6 cellular contexts compared by ENCODE assay signal in genomic region chr5:69416180-69416579, GRCh38. TPM values are rescaled to one million over a fixed set of nuclear protein-coding genes. Genes with fewer than 3 reads are reported as not detected.
DNase-seq lines count a peak whose midpoint lies in the region; ATAC-seq, FAIRE-seq and TF ChIP-seq lines count a peak whose summit lies in the region.

No MANE protein-coding gene starts in this region.

- no peak for TF ChIP-seq EP300 in GM12878 (IDR thresholded peaks at IDR 0.05; ENCODE audit: borderline replicate concordance in 1 of 2, control insufficient read depth in 1 of 2, low read depth in 2 of 2, low read length in 2 of 2)

- 29% methylated on average over 6 of the region's 6 CpGs for WGBS in HUES64
- 98% methylated on average over 6 of the region's 6 CpGs for WGBS in GM12878 (ENCODE audit: insufficient coverage, insufficient replicate concordance, low lambda C conversion rate, missing lambda C conversion rate)

- no peak for DNase-seq in GM12878 (ENCODE audit: low read depth, low spot score)
- DNase-seq in naive thymus-derived CD4-positive, alpha-beta T cell, result no peak
- no peak for DNase-seq in NOMO-1 treated with dmso at 0.1 percent for 144 hours (lab: John Stamatoyannopoulos, UW; ENCODE audit: unreplicated experiment)

- peak overlapping the region in 3 of 9 donors; percentile 1 to 18 (median 7) for H3K27ac Mint-ChIP-seq in naive thymus-derived CD4-positive, alpha-beta T cell
- no peak overlapping the region for H3K27ac Mint-ChIP-seq in stimulated activated memory B cell treated with anti-CD40 and anti-IgM and Interleukin-4, amounts not matched to agents 10 μg/mL and 1 μg/mL and 100 μg/mL, for 72 hours

- FAIRE-seq in GM12878 (lab: Jason Lieb, UNC), result no peak

- no peak for TF ChIP-seq RAD21 in GM12878 (IDR thresholded peaks at IDR 0.05; ENCODE audit: insufficient read depth, low read depth, low read length)

- peaks cover 0 to 2% (median 0%) of the 10 kb centered on the region in 11 donors for H3K9me3 Mint-ChIP-seq in naive thymus-derived CD4-positive, alpha-beta T cell
- no peaks in the 10 kb centered on the region for H3K9me3 Mint-ChIP-seq in stimulated activated memory B cell treated with anti-CD40 and anti-IgM and Interleukin-4, amounts not matched to agents 10 μg/mL and 1 μg/mL and 100 μg/mL, for 72 hours

- ATAC-seq in GM12878, result no peak
- no peak for ATAC-seq in naive thymus-derived CD4-positive, alpha-beta T cell
- no peak for ATAC-seq in stimulated activated memory B cell treated with anti-CD40 and anti-IgM and Interleukin-4, amounts not matched to agents 10 μg/mL and 1 μg/mL and 100 μg/mL, for 72 hours
- ATAC-seq in GM18909 (IDR thresholded peaks at IDR 0.05; ENCODE audit: poor library complexity, unreplicated experiment), result no peak

- H2AFZ ChIP-seq in GM12878 (ENCODE audit: control insufficient read depth, low read depth, low read length), result no peak overlapping the region

- H3K4me3 ChIP-seq in HUES64 (ENCODE audit: low read length) (peak overlapping the region; percentile 91), GM12878 (peak overlapping the region; percentile 75; the same call in 1 of the 2 replicates)
- H3K4me3 ChIP-seq in naive thymus-derived CD4-positive, alpha-beta T cell (ENCODE audit: low read length), result no peak overlapping the region

- H3K27me3 ChIP-seq in HUES64 (ENCODE audit: insufficient read depth, low read length) (peaks cover 9% of the 10 kb centered on the region; the same call in 1 of the 2 replicates), GM12878 (replicated peaks in 1 of 2; ENCODE audit: control insufficient read depth in 2 of 2, insufficient read depth in 2 of 2, low read length in 1 of 2) (no peaks in the 10 kb centered on the region)
- H3K27me3 ChIP-seq in naive thymus-derived CD4-positive, alpha-beta T cell (ENCODE audit: control insufficient read depth in 2 of 2, insufficient read depth in 2 of 2, low read length in 2 of 2), result no peaks in the 10 kb centered on the region

- H3K36me3 Mint-ChIP-seq in naive thymus-derived CD4-positive, alpha-beta T cell, result peaks cover 3 to 22% (median 11%) of the 10 kb centered on the region in 5 donors
- peaks cover 27% of the 10 kb centered on the region for H3K36me3 Mint-ChIP-seq in stimulated activated memory B cell treated with anti-CD40 and anti-IgM and Interleukin-4, amounts not matched to agents 10 μg/mL and 1 μg/mL and 100 μg/mL, for 72 hours

- H3K4me3 Mint-ChIP-seq in naive thymus-derived CD4-positive, alpha-beta T cell, result peak overlapping the region; percentile 4 to 79 (median 66)
- no peak overlapping the region for H3K4me3 Mint-ChIP-seq in stimulated activated memory B cell treated with anti-CD40 and anti-IgM and Interleukin-4, amounts not matched to agents 10 μg/mL and 1 μg/mL and 100 μg/mL, for 72 hours

- no peak for TF ChIP-seq POLR2A in GM12878 (IDR thresholded peaks at IDR 0.05; ENCODE audit: low read depth, low read length)

- H3K4me2 ChIP-seq in GM12878 (ENCODE audit: control insufficient read depth, insufficient read depth), result peak overlapping the region; percentile 70; the same call in 1 of the 2 replicates

- CTCF ChIA-PET in GM12878 (lab: Yijun Ruan, JAX), result no interaction called here
- CTCF ChIA-PET in naive thymus-derived CD4-positive, alpha-beta T cell (lab: Charles Lee), result no interaction called here

- H3K9ac ChIP-seq in HUES64 (ENCODE audit: low read depth, low read length), result peak overlapping the region; percentile 92
- H3K9ac ChIP-seq in GM12878 (ENCODE audit: control insufficient read depth, insufficient read depth, low read length), result no peak overlapping the region

- RAD21 ChIA-PET in GM12878 (lab: Charles Lee; ENCODE audit: unreplicated experiment), result no interaction called here

- H3K79me2 ChIP-seq in GM12878 (ENCODE audit: control insufficient read depth, insufficient read depth, low read length), result no peaks in the 10 kb centered on the region

- H3K27ac ChIP-seq in HUES64 (ENCODE audit: low read depth, low read length), result no peak overlapping the region
- no peak overlapping the region for H3K27ac ChIP-seq in GM12878 (ENCODE audit: control insufficient read depth, insufficient read depth)
- H3K27ac ChIP-seq in naive thymus-derived CD4-positive, alpha-beta T cell (ENCODE audit: low read depth, low read length), result no peak overlapping the region

- peaks cover 0 to 21% (median 8%) of the 10 kb centered on the region in 7 donors for H3K4me1 Mint-ChIP-seq in naive thymus-derived CD4-positive, alpha-beta T cell
- peaks cover 12% of the 10 kb centered on the region for H3K4me1 Mint-ChIP-seq in stimulated activated memory B cell treated with anti-CD40 and anti-IgM and Interleukin-4, amounts not matched to agents 10 μg/mL and 1 μg/mL and 100 μg/mL, for 72 hours

- BruUV-seq in GM12878 (replicated peaks; lab: Mats Ljungman, UMichigan), result no TSS peak

- no peak for TF ChIP-seq CTCF in GM12878 (IDR thresholded peaks at IDR 0.05 in 2 of 3, conservative IDR thresholded peaks at IDR 0.05 in 1 of 3; ENCODE audit: control insufficient read depth in 2 of 3, extremely low read depth in 1 of 3, insufficient read depth in 1 of 3, low read depth in 3 of 3, low read length in 3 of 3)

- H3K36me3 ChIP-seq in HUES64 (ENCODE audit: insufficient read depth, low read length) (peaks cover 42% of the 10 kb centered on the region), GM12878 (ENCODE audit: control insufficient read depth in 2 of 2, insufficient read depth in 2 of 2, low read length in 1 of 2) (peaks cover 0 to 7% of the 10 kb centered on the region in 2 experiments; a peak in 2 of 4 replicates)
- no peaks in the 10 kb centered on the region for H3K36me3 ChIP-seq in naive thymus-derived CD4-positive, alpha-beta T cell (ENCODE audit: control insufficient read depth in 2 of 3, insufficient read depth in 3 of 3, low read length in 3 of 3)

- SMC1A ChIA-PET in GM12878 (lab: Charles Lee; ENCODE audit: uncharacterized antibody, unreplicated experiment), result no interaction called here

- H3K27me3 Mint-ChIP-seq in naive thymus-derived CD4-positive, alpha-beta T cell, result peaks cover 0 to 9% (median 0%) of the 10 kb centered on the region in 5 donors
- H3K27me3 Mint-ChIP-seq in stimulated activated memory B cell treated with anti-CD40 and anti-IgM and Interleukin-4, amounts not matched to agents 10 μg/mL and 1 μg/mL and 100 μg/mL, for 72 hours, result no peaks in the 10 kb centered on the region

- in situ Hi-C loops in GM12878 (cut with MboI), result no loop called here

- peaks cover 15% of the 10 kb centered on the region for H3K4me1 ChIP-seq in HUES64 (ENCODE audit: insufficient read depth, low read length)
- 0 out of 2 replicates have a peak, but pooled peaks cover 2% of the 10 kb centered on the region for H3K4me1 ChIP-seq in GM12878 (ENCODE audit: control insufficient read depth, insufficient read depth, low read length)
- H3K4me1 ChIP-seq in naive thymus-derived CD4-positive, alpha-beta T cell (ENCODE audit: control insufficient read depth in 2 of 2, insufficient read depth in 2 of 2, low read length in 2 of 2), result no peaks in the 10 kb centered on the region

- no peaks in the 10 kb centered on the region for H4K20me1 ChIP-seq in GM12878 (ENCODE audit: control insufficient read depth, insufficient read depth)

- POLR2A ChIA-PET in GM12878 (lab: Charles Lee), result no interaction called here
- POLR2A ChIA-PET in naive thymus-derived CD4-positive, alpha-beta T cell (lab: Charles Lee), result no interaction called here

- intact Hi-C loops in GM12878 (cut with micrococcal nuclease; ENCODE audit: unreplicated experiment), result loop anchor here (5.0 kb wide), 1 partner anchor 76 kb away; the partner anchor contains the start of gene OCLN
- intact Hi-C loops in naive thymus-derived CD4-positive, alpha-beta T cell (cut with micrococcal nuclease), result no loop called here

- 0 out of 2 replicates have a peak, but pooled peaks cover 1% of the 10 kb centered on the region for H3K9me3 ChIP-seq in HUES64 (ENCODE audit: insufficient read depth, low read depth, low read length)
- no peaks in the 10 kb centered on the region for H3K9me3 ChIP-seq in GM12878 (replicated peaks; ENCODE audit: control insufficient read depth, insufficient read depth, low read length)
- H3K9me3 ChIP-seq in naive thymus-derived CD4-positive, alpha-beta T cell (ENCODE audit: control insufficient read depth in 2 of 3, low read length in 3 of 3), result no peaks in the 10 kb centered on the region

RNA-seq across cellular contexts. Expression of gene MARVELD2, which starts 1.3 kb away (rescaled TPM):
- polyA plus RNA-seq in HUES64 (2013, experiment 1 of 2), result 8.1 TPM
- 8.4 TPM for polyA plus RNA-seq in HUES64 (2013, experiment 2 of 2)
- total RNA-seq in GM12878 (2013; cell fraction: nucleolus; rRNA removed), result 3.9 and 4.4 TPM in 2 replicates
- total RNA-seq in GM12878 (2014; rRNA removed) (4.9 and 6.7 TPM in 2 replicates), GM12878 (2014; rRNA removed; fragmentation: Illumina TruSeq; extraction: Trizol) (6.2 TPM in 2 replicates), GM12878 (2021) (6.1 and 6.2 TPM in 2 replicates)
- polyA plus RNA-seq in GM12878 (2011; ENCODE audit: low read depth), result 0.88 TPM
- polyA plus RNA-seq in GM12878 (2011; rRNA removed) (0.37 and 0.53 TPM in 2 replicates), GM12878 (2014; fragmentation: Illumina TruSeq; extraction: Trizol) (4.0 and 6.4 TPM in 2 replicates), GM12878 (2014; fragmentation: Nextera tagmentation; extraction: Ambion mirVana) (1 to 10 TPM; 2.3 to 3.5 TPM), GM12878 (2014; rRNA removed) (4.0 and 4.5 TPM in 2 replicates), GM12878 (2016; fragmentation: Nextera tagmentation; extraction: Ambion mirVana) (1 to 10 TPM; 3.3 to 3.6 TPM)
- polyA plus RNA-seq in GM12878 (2011; cell fraction: cytosol; rRNA removed), result 0.32 and 0.33 TPM in 2 replicates
- polyA plus RNA-seq in GM12878 (2011; cell fraction: nucleus; rRNA removed), result 0.31 TPM in 2 replicates
- polyA plus RNA-seq in GM12878 (2012), result 1.1 and 1.2 TPM in 2 replicates
- 0.95 and 1.5 TPM in 2 replicates for polyA minus RNA-seq in GM12878 (2011; rRNA and poly(A)+ RNA removed)
- polyA minus RNA-seq in GM12878 (2011; cell fraction: cytosol; rRNA and poly(A)+ RNA removed), result 0.40 TPM in 1 of 2 replicates, not detected in the other
- 1.8 and 1.9 TPM in 2 replicates for polyA minus RNA-seq in GM12878 (2011; cell fraction: nucleus; rRNA and poly(A)+ RNA removed)
- under 1 TPM in 3 of 5 experiments, not detected in 2; 0.45 to 0.94 (median 0.84) TPM for total RNA-seq in naive thymus-derived CD4-positive, alpha-beta T cell
- 1 to 10 TPM in 1 of 2 donors, under 1 TPM in 1; 0.37 to 1.1 TPM for polyA plus RNA-seq in naive thymus-derived CD4-positive, alpha-beta T cell

RNA-seq across cellular contexts. Expression of gene RAD17, which starts 46.6 kb away (rescaled TPM):
- 24.6 TPM for polyA plus RNA-seq in HUES64 (2013, experiment 1 of 2)
- 28.0 TPM for polyA plus RNA-seq in HUES64 (2013, experiment 2 of 2)
- 77.8 and 86.5 TPM in 2 replicates for total RNA-seq in GM12878 (2013; cell fraction: nucleolus; rRNA removed)
- total RNA-seq in GM12878 (2014; rRNA removed) (34.9 and 44.7 TPM in 2 replicates), GM12878 (2014; rRNA removed; fragmentation: Illumina TruSeq; extraction: Trizol) (43.4 and 44.4 TPM in 2 replicates), GM12878 (2021) (32.7 and 35.9 TPM in 2 replicates)
- 17.7 TPM for polyA plus RNA-seq in GM12878 (2011; ENCODE audit: low read depth)
- polyA plus RNA-seq in GM12878 (2011; rRNA removed) (55.4 and 60.7 TPM in 2 replicates), GM12878 (2014; fragmentation: Illumina TruSeq; extraction: Trizol) (47.9 and 77.7 TPM in 2 replicates), GM12878 (2014; fragmentation: Nextera tagmentation; extraction: Ambion mirVana) (10 to 100 TPM; 23.9 to 30.8 TPM), GM12878 (2014; rRNA removed) (46.7 and 47.5 TPM in 2 replicates), GM12878 (2016; fragmentation: Nextera tagmentation; extraction: Ambion mirVana) (10 to 100 TPM; 43.9 to 46.6 TPM)
- polyA plus RNA-seq in GM12878 (2011; cell fraction: cytosol; rRNA removed), result 26.9 and 29.8 TPM in 2 replicates
- polyA plus RNA-seq in GM12878 (2011; cell fraction: nucleus; rRNA removed), result 35.1 and 44.9 TPM in 2 replicates
- polyA plus RNA-seq in GM12878 (2012), result 28.8 and 32.2 TPM in 2 replicates
- 34.0 and 56.0 TPM in 2 replicates for polyA minus RNA-seq in GM12878 (2011; rRNA and poly(A)+ RNA removed)
- 18.9 and 22.1 TPM in 2 replicates for polyA minus RNA-seq in GM12878 (2011; cell fraction: cytosol; rRNA and poly(A)+ RNA removed)
- polyA minus RNA-seq in GM12878 (2011; cell fraction: nucleus; rRNA and poly(A)+ RNA removed), result 55.6 and 92.6 TPM in 2 replicates
- 10 to 100 TPM; 19.7 to 32.0 (median 26.3) TPM for total RNA-seq in naive thymus-derived CD4-positive, alpha-beta T cell
- polyA plus RNA-seq in naive thymus-derived CD4-positive, alpha-beta T cell, result 10 to 100 TPM; 23.8 to 23.9 TPM

RNA-seq across cellular contexts. Expression of gene AK6, which starts 46.9 kb away (rescaled TPM):
- polyA plus RNA-seq in HUES64 (2013, experiment 1 of 2), result 45.5 TPM
- 47.6 TPM for polyA plus RNA-seq in HUES64 (2013, experiment 2 of 2)
- total RNA-seq in GM12878 (2013; cell fraction: nucleolus; rRNA removed), result 16.1 and 19.0 TPM in 2 replicates
- 45.2 and 64.5 TPM in 2 replicates for total RNA-seq in GM12878 (2014; rRNA removed)
- 62.6 and 64.5 TPM in 2 replicates for total RNA-seq in GM12878 (2014; rRNA removed; fragmentation: Illumina TruSeq; extraction: Trizol)
- 50.7 and 53.5 TPM in 2 replicates for total RNA-seq in GM12878 (2021)
- 19.4 TPM for polyA plus RNA-seq in GM12878 (2011; ENCODE audit: low read depth)
- polyA plus RNA-seq in GM12878 (2011; rRNA removed), result 88.2 and 155 TPM in 2 replicates
- 15.1 and 15.4 TPM in 2 replicates for polyA plus RNA-seq in GM12878 (2011; cell fraction: cytosol; rRNA removed)
- polyA plus RNA-seq in GM12878 (2011; cell fraction: nucleus; rRNA removed), result 22.3 and 31.5 TPM in 2 replicates
- polyA plus RNA-seq in GM12878 (2012), result 66.5 and 73.9 TPM in 2 replicates
- 72.7 and 84.7 TPM in 2 replicates for polyA plus RNA-seq in GM12878 (2014; fragmentation: Illumina TruSeq; extraction: Trizol)
- polyA plus RNA-seq in GM12878 (2014; fragmentation: Nextera tagmentation; extraction: Ambion mirVana), result 100 to 1,000 TPM; 396 to 446 TPM
- polyA plus RNA-seq in GM12878 (2014; rRNA removed), result 85.0 and 94.3 TPM in 2 replicates
- polyA plus RNA-seq in GM12878 (2016; fragmentation: Nextera tagmentation; extraction: Ambion mirVana), result 100 to 1,000 TPM; 254 to 271 TPM
- 7.7 and 17.6 TPM in 2 replicates for polyA minus RNA-seq in GM12878 (2011; rRNA and poly(A)+ RNA removed)
- 11.5 and 18.9 TPM in 2 replicates for polyA minus RNA-seq in GM12878 (2011; cell fraction: cytosol; rRNA and poly(A)+ RNA removed)
- polyA minus RNA-seq in GM12878 (2011; cell fraction: nucleus; rRNA and poly(A)+ RNA removed), result 2.9 and 4.0 TPM in 2 replicates
- 10 to 100 TPM; 12.4 to 30.2 (median 24.0) TPM for total RNA-seq in naive thymus-derived CD4-positive, alpha-beta T cell
- 10 to 100 TPM; 73.9 to 76.6 TPM for polyA plus RNA-seq in naive thymus-derived CD4-positive, alpha-beta T cell

RNA-seq across cellular contexts. Expression of gene TAF9, which starts 46.9 kb away (rescaled TPM):
- 99.0 TPM for polyA plus RNA-seq in HUES64 (2013, experiment 1 of 2)
- 105 TPM for polyA plus RNA-seq in HUES64 (2013, experiment 2 of 2)
- 63.2 and 67.2 TPM in 2 replicates for total RNA-seq in GM12878 (2013; cell fraction: nucleolus; rRNA removed)
- 96.0 and 106 TPM in 2 replicates for total RNA-seq in GM12878 (2014; rRNA removed)
- total RNA-seq in GM12878 (2014; rRNA removed; fragmentation: Illumina TruSeq; extraction: Trizol), result 96.9 and 102 TPM in 2 replicates
- total RNA-seq in GM12878 (2021), result 64.4 and 64.8 TPM in 2 replicates
- polyA plus RNA-seq in GM12878 (2011; ENCODE audit: low read depth), result 85.6 TPM
- 171 and 220 TPM in 2 replicates for polyA plus RNA-seq in GM12878 (2011; rRNA removed)
- 91.9 and 146 TPM in 2 replicates for polyA plus RNA-seq in GM12878 (2011; cell fraction: cytosol; rRNA removed)
- polyA plus RNA-seq in GM12878 (2011; cell fraction: nucleus; rRNA removed), result 64.4 and 67.3 TPM in 2 replicates
- 67.5 and 81.9 TPM in 2 replicates for polyA plus RNA-seq in GM12878 (2012)
- 152 and 175 TPM in 2 replicates for polyA plus RNA-seq in GM12878 (2014; fragmentation: Illumina TruSeq; extraction: Trizol)
- 100 to 1,000 TPM; 191 to 318 TPM for polyA plus RNA-seq in GM12878 (2014; fragmentation: Nextera tagmentation; extraction: Ambion mirVana)
- polyA plus RNA-seq in GM12878 (2014; rRNA removed), result 87.3 and 95.7 TPM in 2 replicates
- 100 to 1,000 TPM; 149 to 165 TPM for polyA plus RNA-seq in GM12878 (2016; fragmentation: Nextera tagmentation; extraction: Ambion mirVana)
- 61.2 and 109 TPM in 2 replicates for polyA minus RNA-seq in GM12878 (2011; rRNA and poly(A)+ RNA removed)
- 14.6 and 17.5 TPM in 2 replicates for polyA minus RNA-seq in GM12878 (2011; cell fraction: cytosol; rRNA and poly(A)+ RNA removed)
- 34.6 and 50.6 TPM in 2 replicates for polyA minus RNA-seq in GM12878 (2011; cell fraction: nucleus; rRNA and poly(A)+ RNA removed)
- total RNA-seq in naive thymus-derived CD4-positive, alpha-beta T cell, result 10 to 100 TPM; 48.5 to 54.1 (median 50.4) TPM
- 100 to 1,000 TPM; 116 to 135 TPM for polyA plus RNA-seq in naive thymus-derived CD4-positive, alpha-beta T cell
